28 cellular contexts compared by ENCODE assay signal in genomic region chr19:23785982-23786381, GRCh38.
"Had no signal": no experiment of that assay in that cellular context is flagged by ENCODE, and none has a peak within 500 bp of the region (broad histone marks: within the 10 kb centered on the region; RNA-seq: fewer than 3 reads in every experiment).

No MANE protein-coding gene starts in this region.

- H3K27me3 Mint-ChIP-seq: naive thymus-derived CD8-positive, alpha-beta T cell; natural killer cell treated with Interleukin-12 subunit alpha and Interleukin-12 subunit beta and Interleukin-15 and Interleukin-18, amount 100 ng/mL, for 72 hours; progenitor cell of endocrine pancreas; stimulated activated naive B cell treated with anti-CD40 and anti-IgM and Interleukin-4, amounts not matched to agents 10 μg/mL and 1 μg/mL and 100 μg/mL, for 72 hours; stimulated activated naive CD8-positive, alpha-beta T cell treated with anti-CD3 and anti-CD28 coated beads, Interleukin-15, Interleukin-2, amounts not matched to agents 100 ng/mL and 50 ng/mL, for 24 hours had no signal

- DNase-seq: naive thymus-derived CD8-positive, alpha-beta T cell; nephron progenitor cell; nucleus accumbens; posterior cingulate gyrus; psoas muscle; right cardiac atrium; right lobe of liver; sigmoid colon; small intestine; stimulated activated CD4-positive, alpha-beta T cell treated with anti-CD3 and anti-CD28 coated beads, Interleukin-15, amount 100 ng/mL, for 24 hours; stimulated activated CD4-positive, alpha-beta T cell treated with anti-CD3 and anti-CD28 coated beads, Interleukin-2, amount 100 ng/mL, for 24 hours; stimulated activated CD4-positive, alpha-beta T cell treated with anti-CD3 and anti-CD28 coated beads, Interleukin-2, amount 100 ng/mL, for 48 hours; stimulated activated CD4-positive, alpha-beta T cell treated with anti-CD3 and anti-CD28 coated beads, Interleukin-4, amount 100 ng/mL, for 24 hours; stimulated activated naive B cell treated with anti-CD40 and anti-IgM and Interleukin-4, amounts not matched to agents 10 μg/mL and 1 μg/mL and 100 μg/mL, for 72 hours; stimulated activated naive CD4-positive, alpha-beta T cell treated with Interleukin-2 at 50 U/mL for 16 hours; stomach; thyroid gland; upper lobe of right lung; uterus had no signal

- H3K9me3 ChIP-seq: psoas muscle, right lobe of liver, sigmoid colon, thoracic aorta, thyroid gland, tibial nerve, upper lobe of right lung, uterus had no signal

- ATAC-seq: naive thymus-derived CD8-positive, alpha-beta T cell; natural killer cell treated with Interleukin-12 subunit alpha and Interleukin-12 subunit beta and Interleukin-15 and Interleukin-18, amount 100 ng/mL, for 72 hours; psoas muscle; right cardiac atrium; right lobe of liver; stimulated activated effector memory CD8-positive, alpha-beta T cell treated with anti-CD3 and anti-CD28 coated beads, Interleukin-12 subunit alpha, Interleukin-12 subunit beta, amount 100 ng/mL, for 72 hours; stimulated activated naive B cell treated with anti-CD40 and anti-IgM and Interleukin-4, amounts not matched to agents 10 μg/mL and 1 μg/mL and 100 μg/mL, for 72 hours; upper lobe of right lung had no signal

- H3K9ac ChIP-seq: parathyroid adenoma had no signal

- H3K27ac ChIP-seq: neutrophil, parathyroid adenoma, psoas muscle, right lobe of liver, sigmoid colon, stomach, thoracic aorta, thyroid gland, tibial nerve, upper lobe of right lung, uterus had no signal

- H3K4me3 Mint-ChIP-seq: naive thymus-derived CD8-positive, alpha-beta T cell; natural killer cell treated with Interleukin-12 subunit alpha and Interleukin-12 subunit beta and Interleukin-15 and Interleukin-18, amount 100 ng/mL, for 72 hours; nephron progenitor cell; neural crest cell; stimulated activated effector memory CD8-positive, alpha-beta T cell treated with anti-CD3 and anti-CD28 coated beads, Interleukin-12 subunit alpha, Interleukin-12 subunit beta, amount 100 ng/mL, for 72 hours; stimulated activated naive B cell treated with anti-CD40 and anti-IgM and Interleukin-4, amounts not matched to agents 10 μg/mL and 1 μg/mL and 100 μg/mL, for 72 hours; stimulated activated naive CD8-positive, alpha-beta T cell treated with anti-CD3 and anti-CD28 coated beads, Interleukin-15, Interleukin-2, amounts not matched to agents 100 ng/mL and 50 ng/mL, for 24 hours had no signal

- H3K4me3 ChIP-seq: psoas muscle, right lobe of liver, sigmoid colon, stomach, thoracic aorta, thyroid gland, tibial nerve, upper lobe of right lung, uterus had no signal

- H3K9me3 Mint-ChIP-seq: natural killer cell treated with Interleukin-12 subunit alpha and Interleukin-12 subunit beta and Interleukin-15 and Interleukin-18, amount 100 ng/mL, for 72 hours; neural crest cell; stimulated activated effector memory CD8-positive, alpha-beta T cell treated with anti-CD3 and anti-CD28 coated beads, Interleukin-12 subunit alpha, Interleukin-12 subunit beta, amount 100 ng/mL, for 72 hours had no signal

- H2AFZ ChIP-seq: parathyroid adenoma had no signal

- H3K27me3 ChIP-seq: neutrophil, right lobe of liver, sigmoid colon, stomach, thyroid gland, tibial nerve, upper lobe of right lung, uterus had no signal

- H3K36me3 ChIP-seq: neutrophil, right lobe of liver, sigmoid colon, thoracic aorta, thyroid gland, tibial nerve, uterus had no signal

- H3K4me1 ChIP-seq: parathyroid adenoma, psoas muscle, right lobe of liver, sigmoid colon, thyroid gland, tibial nerve, upper lobe of right lung, uterus had no signal

- H3K27ac Mint-ChIP-seq: natural killer cell treated with Interleukin-12 subunit alpha and Interleukin-12 subunit beta and Interleukin-15 and Interleukin-18, amount 100 ng/mL, for 72 hours; nephron progenitor cell; progenitor cell of endocrine pancreas; stimulated activated effector memory CD8-positive, alpha-beta T cell treated with anti-CD3 and anti-CD28 coated beads, Interleukin-12 subunit alpha, Interleukin-12 subunit beta, amount 100 ng/mL, for 72 hours; stimulated activated naive B cell treated with anti-CD40 and anti-IgM and Interleukin-4, amounts not matched to agents 10 μg/mL and 1 μg/mL and 100 μg/mL, for 72 hours; stimulated activated naive CD8-positive, alpha-beta T cell treated with anti-CD3 and anti-CD28 coated beads, Interleukin-15, Interleukin-2, amounts not matched to agents 100 ng/mL and 50 ng/mL, for 24 hours had no signal

- H3K4me1 Mint-ChIP-seq: nephron progenitor cell; neural crest cell; stimulated activated effector memory CD8-positive, alpha-beta T cell treated with anti-CD3 and anti-CD28 coated beads, Interleukin-12 subunit alpha, Interleukin-12 subunit beta, amount 100 ng/mL, for 72 hours; stimulated activated naive B cell treated with anti-CD40 and anti-IgM and Interleukin-4, amounts not matched to agents 10 μg/mL and 1 μg/mL and 100 μg/mL, for 72 hours had no signal

- H3K36me3 Mint-ChIP-seq: stimulated activated effector memory CD8-positive, alpha-beta T cell treated with anti-CD3 and anti-CD28 coated beads, Interleukin-12 subunit alpha, Interleukin-12 subunit beta, amount 100 ng/mL, for 72 hours had no signal
